In genomic region chr4:11954093-11954492, GRCh38 we compare ENCODE assay signal across 9 cellular contexts.
A peak's percentile ranks its signal among the peaks of the same experiment; 100 is the strongest.
DNase-seq lines count a peak whose midpoint lies in the region; TF ChIP-seq lines count a peak whose summit lies in the region.
"Had no signal": no experiment of that assay in that cellular context is flagged by ENCODE, and none has a peak within 500 bp of the region (broad histone marks: within the 10 kb centered on the region; RNA-seq: fewer than 3 reads in every experiment).

No MANE protein-coding gene starts in this region.

- no peaks in the 10 kb centered on the region for H3K36me3 ChIP-seq in H7 (replicated peaks; ENCODE audit: control insufficient read depth, insufficient read depth, low read length)
- H3K36me3 ChIP-seq in iPS DF 6.9 (ENCODE audit: control insufficient read depth, insufficient read depth, low read length) = no peaks in the 10 kb centered on the region

- in situ Hi-C loops in SK-MEL-5 (cut with HindIII; ENCODE audit: low pct_unique_long_range_greater_than_20kb, low sequenced_read_pairs) = no loop called here

- H3K27ac ChIP-seq in 22Rv1 = no peak overlapping the region
- H3K27ac ChIP-seq in iPS DF 6.9 (ENCODE audit: low read length) = no peak overlapping the region

- H3K27me3 ChIP-seq in H7 (ENCODE audit: control insufficient read depth, insufficient read depth, low read length) = no peaks in the 10 kb centered on the region
- no peaks in the 10 kb centered on the region for H3K27me3 ChIP-seq in iPS DF 6.9 (ENCODE audit: control insufficient read depth, insufficient read depth, low read length)

- DNase-seq in H7 (peak; percentile 4), SK-MEL-5 (ENCODE audit: low read depth, low spot score) (peak; percentile 57), iPS DF 6.9 (ENCODE audit: low read depth, low spot score) (peak; percentile 35), hepatic stellate cell (ENCODE audit: low spot score) (no peak), NOMO-1 treated with dmso at 0.1 percent for 144 hours (lab: John Stamatoyannopoulos, UW; ENCODE audit: unreplicated experiment) (no peak), UCSD-AML1 (lab: John Stamatoyannopoulos, UW; ENCODE audit: unreplicated experiment) (no peak), dedifferentiated amniotic fluid mesenchymal stem cell (ENCODE audit: extremely low spot score) (no peak)
- DNase-seq: NCI-H82 had no signal

- H3K4me3 ChIP-seq in H7 (ENCODE audit: insufficient read depth, low read depth, low read length) (no peak overlapping the region), iPS DF 6.9 (ENCODE audit: low read length) (no peak overlapping the region)

- WGBS in iPS DF 6.9 (ENCODE audit: insufficient coverage, insufficient read length) = no CpG with 5 or more reads among the region's 2 CpGs

- H3K4me1 ChIP-seq in iPS DF 6.9 (ENCODE audit: control insufficient read depth, insufficient read depth, low read length) = no peaks in the 10 kb centered on the region

- peak; percentile 58 for TF ChIP-seq CTCF in 22Rv1 (IDR thresholded peaks at IDR 0.05)

- no peaks in the 10 kb centered on the region for H3K9me3 ChIP-seq in iPS DF 6.9 (ENCODE audit: control insufficient read depth, insufficient read depth, low read length)

Comparison
In these comparisons a context has a peak if more than half of its experiments do, and no peak if none do; other contexts are left out.
1. DNase-seq: peak in H7 (single experiment), SK-MEL-5 (single experiment) and iPS DF 6.9 (single experiment); none in hepatic stellate cell (single experiment), NOMO-1 treated with dmso at 0.1 percent for 144 hours (single experiment), UCSD-AML1 (single experiment) and dedifferentiated amniotic fluid mesenchymal stem cell (single experiment).